20 cellular contexts compared by ENCODE assay signal in the genomic region with DNA sequence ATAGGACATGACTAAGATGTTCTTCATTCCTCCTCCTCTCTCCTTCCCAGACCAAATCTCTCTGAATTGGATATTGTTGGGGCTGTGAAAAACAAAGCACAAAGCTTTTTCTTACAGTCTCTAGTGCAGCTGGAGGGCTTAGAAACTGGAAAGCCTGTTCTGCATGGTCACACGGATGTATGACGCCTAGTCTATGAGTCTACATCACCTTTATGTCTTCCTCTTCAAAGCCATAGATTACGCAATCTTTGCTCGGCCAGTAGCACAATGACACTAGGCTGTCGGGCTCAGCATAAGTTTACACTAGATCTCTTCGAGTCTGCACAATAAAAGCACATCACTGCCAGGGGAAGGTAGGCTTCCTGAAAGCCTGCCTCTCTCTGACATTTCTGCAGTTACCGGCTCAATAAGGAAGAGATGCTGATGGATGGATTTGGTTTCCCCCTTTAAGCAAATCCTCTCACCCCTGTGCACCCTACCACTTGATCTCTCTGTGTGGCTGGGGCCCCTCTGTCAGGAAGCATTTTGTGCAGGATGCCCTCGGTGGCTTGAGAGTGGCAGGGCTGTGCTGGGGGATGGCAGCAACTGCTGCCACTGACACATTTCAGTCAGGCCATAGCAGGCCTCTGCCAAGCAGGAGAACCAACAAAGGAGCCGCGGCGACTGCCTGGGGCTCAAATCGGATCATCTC.
A peak's percentile ranks its signal among the peaks of the same experiment; 100 is the strongest.
DNase-seq lines count a peak whose midpoint lies in the region; ATAC-seq and TF ChIP-seq lines count a peak whose summit lies in the region.
"Had no signal": no experiment of that assay in that cellular context is flagged by ENCODE, and none has a peak within 500 bp of the region (broad histone marks: within the 10 kb centered on the region; RNA-seq: fewer than 3 reads in every experiment).

No MANE protein-coding gene starts in this region.

- H3K9me3 ChIP-seq in IMR-90 (ENCODE audit: control insufficient read depth, insufficient read depth, low read length) (peaks cover 7% of the 10 kb centered on the region; the same call in 1 of the 2 replicates), PC-3 (ENCODE audit: low read length) (no peaks in the 10 kb centered on the region)
- H3K9me3 ChIP-seq: left lung had no signal

- no peaks in the 10 kb centered on the region for H3K79me2 ChIP-seq in PC-3 (ENCODE audit: low read length)

- no peak overlapping the region for H3K18ac ChIP-seq in IMR-90 (ENCODE audit: low read depth, low read length)

- WGBS in IMR-90 (ENCODE audit: extremely low coverage in 2 of 2, insufficient read length in 1 of 2), 2 experiments = no CpG with 5 or more reads among the region's 12 CpGs

- no peak for TF ChIP-seq RAD21 in IMR-90 (IDR thresholded peaks at IDR 0.05; ENCODE audit: low read length)

- no peaks in the 10 kb centered on the region for H3K9me2 ChIP-seq in PC-3 (replicated peaks; ENCODE audit: low read length)

- no peak for DNase-seq in IMR-90
- peak; percentile 69 to 73 for DNase-seq in SHP77 (lab: John Stamatoyannopoulos, UW)
- peak; percentile 18 to 85 (median 60) for DNase-seq in head of caudate nucleus
- peak; percentile 64 for DNase-seq in retina
- no peak for DNase-seq in PC-3
- DNase-seq: activated B cell treated with CpG ODN at 0.5 μM for 24 hours; activated CD8-positive, alpha-beta memory T cell treated with anti-CD3 and anti-CD28 coated beads, Interleukin-2, amount 50 U/mL, for 48 hours; activated naive CD4-positive, alpha-beta T cell treated with anti-CD3 and anti-CD28 coated beads, Interleukin-2, amount 50 U/mL, for 16 hours; CD8-positive, alpha-beta T cell; erythroblast; H7; left lung; naive thymus-derived CD8-positive, alpha-beta T cell; NCI-H1930; stimulated activated naive B cell treated with anti-CD40 and anti-IgM and Interleukin-4, amounts not matched to agents 10 μg/mL and 1 μg/mL and 100 μg/mL, for 72 hours; SW 1271 had no signal

- H3K27me3 Mint-ChIP-seq in activated T-helper 17 cell treated with anti-CD3 and anti-CD28 coated beads, Interleukin-2, amount 50 U/mL, for 72 hours = no peaks in the 10 kb centered on the region
- H3K27me3 Mint-ChIP-seq: activated B cell treated with CpG ODN at 0.5 μM for 24 hours; central memory CD8-positive, alpha-beta T cell; naive thymus-derived CD8-positive, alpha-beta T cell; stimulated activated naive B cell treated with anti-CD40 and anti-IgM and Interleukin-4, amounts not matched to agents 10 μg/mL and 1 μg/mL and 100 μg/mL, for 72 hours had no signal

- intact Hi-C loops in IMR-90 (cut with micrococcal nuclease) = no loop called here
- intact Hi-C loops in head of caudate nucleus (cut with DNase I) = loop anchor here (5.0 kb wide), 1 partner anchor 106 kb away; no protein-coding TSS in a partner anchor
- intact Hi-C loops in PC-3 (cut with micrococcal nuclease) = no loop called here

- H3K4me2 ChIP-seq in IMR-90 (ENCODE audit: low read depth, low read length) = no peak overlapping the region
- no peak overlapping the region for H3K4me2 ChIP-seq in PC-3 (ENCODE audit: low read length)
- H3K4me2 ChIP-seq: KMS-11 had no signal

- POLR2A ChIA-PET in IMR-90 (lab: Charles Lee; ENCODE audit: unreplicated experiment) = no interaction called here
- POLR2A ChIA-PET in PC-3 (lab: Charles Lee; ENCODE audit: unreplicated experiment) = no interaction called here

- H2BK5ac ChIP-seq in IMR-90 (ENCODE audit: low read depth, low read length, poor library complexity, severe bottlenecking) = no peak overlapping the region

- H3K79me1 ChIP-seq in IMR-90 (ENCODE audit: low read depth in 1 of 2, low read length in 2 of 2) = no peaks in the 10 kb centered on the region

- H3K4me3 Mint-ChIP-seq in activated T-helper 17 cell treated with anti-CD3 and anti-CD28 coated beads, Interleukin-2, amount 50 U/mL, for 72 hours = no peak overlapping the region
- H3K4me3 Mint-ChIP-seq: activated B cell treated with CpG ODN at 0.5 μM for 24 hours; CD8-positive, alpha-beta T cell; central memory CD8-positive, alpha-beta T cell; naive thymus-derived CD8-positive, alpha-beta T cell; stimulated activated naive B cell treated with anti-CD40 and anti-IgM and Interleukin-4, amounts not matched to agents 10 μg/mL and 1 μg/mL and 100 μg/mL, for 72 hours had no signal

- H3K4ac ChIP-seq in IMR-90 (ENCODE audit: low read depth, low read length) = no peak overlapping the region

- H2BK20ac ChIP-seq in IMR-90 (ENCODE audit: low read depth, low read length) = no peak overlapping the region

- H4K91ac ChIP-seq in IMR-90 (ENCODE audit: insufficient read depth, low read depth, low read length) = no peak overlapping the region

- in situ Hi-C loops in IMR-90 (cut with MboI; ENCODE audit: low sequenced_read_pairs) = no loop called here

- no peak overlapping the region for H3K14ac ChIP-seq in IMR-90 (replicated peaks; ENCODE audit: low read depth, low read length)

- no peak overlapping the region for H3K56ac ChIP-seq in IMR-90 (ENCODE audit: extremely low read depth, insufficient read depth, low read length)

- H3K4me1 ChIP-seq in IMR-90 (ENCODE audit: control insufficient read depth, insufficient read depth, low read length) (no peaks in the 10 kb centered on the region), PC-3 (ENCODE audit: insufficient read depth, low read length) (no peaks in the 10 kb centered on the region)
- H3K4me1 ChIP-seq: left lung had no signal

- peaks cover 21% of the 10 kb centered on the region for H3K9me3 Mint-ChIP-seq in activated T-helper 17 cell treated with anti-CD3 and anti-CD28 coated beads, Interleukin-2, amount 50 U/mL, for 72 hours

- no peak overlapping the region for H2AK9ac ChIP-seq in IMR-90 (replicated peaks; ENCODE audit: low read depth, low read length, poor library complexity)

- no peak overlapping the region for H3K27ac ChIP-seq in IMR-90 (ENCODE audit: insufficient read depth, low read length)
- H3K27ac ChIP-seq in PC-3 (ENCODE audit: low read length) = no peak overlapping the region
- H3K27ac ChIP-seq: KMS-11, left lung had no signal

- H4K5ac ChIP-seq in IMR-90 (ENCODE audit: low read depth, low read length) = no peak overlapping the region

- TF ChIP-seq CTCF in IMR-90 (conservative IDR thresholded peaks at IDR 0.05; ENCODE audit: low read depth, low read length) = no peak
- TF ChIP-seq CTCF in PC-3 (conservative IDR thresholded peaks at IDR 0.05; ENCODE audit: low read depth, low read length) = no peak

- H3F3A ChIP-seq in PC-3 (ENCODE audit: low read length, unreplicated experiment) = no peaks in the 10 kb centered on the region

- no peak overlapping the region for H2AK5ac ChIP-seq in IMR-90 (ENCODE audit: low read depth, low read length)

- ATAC-seq in IMR-90 (ENCODE audit: low read depth) = no peak
- no peak for ATAC-seq in activated T-helper 17 cell treated with anti-CD3 and anti-CD28 coated beads, Interleukin-2, amount 50 U/mL, for 72 hours (replicated peaks)
- no peak for ATAC-seq in HG03097 (IDR thresholded peaks at IDR 0.05; ENCODE audit: low FRiP score, unreplicated experiment)
- no peak for ATAC-seq in PC-3
- ATAC-seq: CD8-positive, alpha-beta T cell; left lung; naive thymus-derived CD8-positive, alpha-beta T cell had no signal

- H2BK15ac ChIP-seq in IMR-90 (ENCODE audit: low read depth, low read length) = no peak overlapping the region

- TF ChIP-seq POLR2A in IMR-90 (IDR thresholded peaks at IDR 0.05; ENCODE audit: low read depth, low read length) = no peak

- no peak overlapping the region for H2BK120ac ChIP-seq in IMR-90 (ENCODE audit: low read depth, low read length)

- H3K23ac ChIP-seq in IMR-90 (ENCODE audit: low read depth, low read length) = no peak overlapping the region

- no peaks in the 10 kb centered on the region for H3K9me1 ChIP-seq in IMR-90 (ENCODE audit: insufficient read depth, low read length)

- BruUV-seq in IMR-90 (replicated peaks; lab: Mats Ljungman, UMichigan) = no TSS peak
- no TSS peak for BruUV-seq in PC-3 (replicated peaks; lab: Mats Ljungman, UMichigan)

- CTCF ChIA-PET in IMR-90 (lab: Yijun Ruan, JAX) (no interaction called here), PC-3 (lab: Charles Lee) (no interaction called here)

- no peaks in the 10 kb centered on the region for H3K4me1 Mint-ChIP-seq in activated T-helper 17 cell treated with anti-CD3 and anti-CD28 coated beads, Interleukin-2, amount 50 U/mL, for 72 hours
- H3K4me1 Mint-ChIP-seq: activated B cell treated with CpG ODN at 0.5 μM for 24 hours; central memory CD8-positive, alpha-beta T cell; naive thymus-derived CD8-positive, alpha-beta T cell; stimulated activated naive B cell treated with anti-CD40 and anti-IgM and Interleukin-4, amounts not matched to agents 10 μg/mL and 1 μg/mL and 100 μg/mL, for 72 hours had no signal

- H4K20me1 ChIP-seq in IMR-90 (ENCODE audit: insufficient read depth, low read length) (no peaks in the 10 kb centered on the region), PC-3 (ENCODE audit: low read length) (no peaks in the 10 kb centered on the region)

- H3K27me3 ChIP-seq in IMR-90 (ENCODE audit: control insufficient read depth, insufficient read depth, low read length) = no peaks in the 10 kb centered on the region
- no peaks in the 10 kb centered on the region for H3K27me3 ChIP-seq in PC-3 (ENCODE audit: low read length)
- H3K27me3 ChIP-seq: left lung had no signal

- H2AFZ ChIP-seq in IMR-90 (replicated peaks; ENCODE audit: low read length, poor library complexity) (no peak overlapping the region), PC-3 (ENCODE audit: low read length) (no peak overlapping the region)

- H3K36me3 Mint-ChIP-seq in activated T-helper 17 cell treated with anti-CD3 and anti-CD28 coated beads, Interleukin-2, amount 50 U/mL, for 72 hours (ENCODE audit: low read depth) = no peaks in the 10 kb centered on the region
- H3K36me3 Mint-ChIP-seq: CD8-positive, alpha-beta T cell; naive thymus-derived CD8-positive, alpha-beta T cell; stimulated activated naive B cell treated with anti-CD40 and anti-IgM and Interleukin-4, amounts not matched to agents 10 μg/mL and 1 μg/mL and 100 μg/mL, for 72 hours had no signal

- H3K4me3 ChIP-seq in IMR-90 (ENCODE audit: insufficient read depth, low read depth, low read length) = no peak overlapping the region
- H3K4me3 ChIP-seq in PC-3 (ENCODE audit: low read length) = no peak overlapping the region
- H3K4me3 ChIP-seq: left lung had no signal

- H3K36me3 ChIP-seq in IMR-90 (ENCODE audit: control insufficient read depth, insufficient read depth, low read length) (no peaks in the 10 kb centered on the region), PC-3 (ENCODE audit: low read depth, low read length) (no peaks in the 10 kb centered on the region)
- H3K36me3 ChIP-seq: left lung had no signal

- no peak overlapping the region for H3K9ac ChIP-seq in IMR-90 (ENCODE audit: low read depth, low read length)
- no peak overlapping the region for H3K9ac ChIP-seq in PC-3 (ENCODE audit: low read length)
- H3K9ac ChIP-seq: KMS-11 had no signal

- no peak overlapping the region for H4K8ac ChIP-seq in IMR-90 (ENCODE audit: low read depth in 2 of 2, low read length in 2 of 2)

- dilution Hi-C loops in IMR-90 (cut with HindIII; ENCODE audit: low sequenced_read_pairs, unreplicated experiment) = no loop called here

- no peak overlapping the region for H3K27ac Mint-ChIP-seq in activated T-helper 17 cell treated with anti-CD3 and anti-CD28 coated beads, Interleukin-2, amount 50 U/mL, for 72 hours
- H3K27ac Mint-ChIP-seq: activated B cell treated with CpG ODN at 0.5 μM for 24 hours; CD8-positive, alpha-beta T cell; naive thymus-derived CD8-positive, alpha-beta T cell; stimulated activated naive B cell treated with anti-CD40 and anti-IgM and Interleukin-4, amounts not matched to agents 10 μg/mL and 1 μg/mL and 100 μg/mL, for 72 hours had no signal

Comparison
In these comparisons a context has a peak if more than half of its experiments do, and no peak if none do; other contexts are left out.
1. DNase-seq: peak in SHP77 (2 of 2), head of caudate nucleus (42 of 42) and retina (single experiment); none in IMR-90 (single experiment) and PC-3 (single experiment).